In the genomic region with DNA sequence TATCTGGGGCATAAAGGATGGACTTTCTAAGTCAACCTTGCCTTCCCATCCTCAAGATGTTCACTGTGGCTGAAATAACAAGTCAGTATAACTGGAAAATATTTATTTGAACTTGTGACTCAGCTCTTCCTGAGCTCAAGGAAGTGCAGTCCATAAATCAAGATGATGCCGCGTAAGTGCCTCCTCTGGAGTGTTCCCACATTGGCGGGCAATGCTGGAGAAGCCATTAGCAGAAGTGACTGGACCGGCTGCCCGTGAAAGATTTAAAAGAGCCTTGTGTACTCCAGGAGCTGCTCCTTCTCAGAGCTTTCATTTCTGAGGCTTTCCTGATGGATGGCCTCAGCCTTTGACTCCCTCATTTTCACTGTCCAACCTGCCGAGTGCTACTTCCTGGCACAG, we compare ENCODE assay signal across 11 cellular contexts. TPM values are rescaled to one million over a fixed set of nuclear protein-coding genes. Genes with fewer than 3 reads are reported as not detected.
DNase-seq lines count a peak whose midpoint lies in the region; ATAC-seq and TF ChIP-seq lines count a peak whose summit lies in the region.
"Had no signal": no experiment of that assay in that cellular context is flagged by ENCODE, and none has a peak within 500 bp of the region (broad histone marks: within the 10 kb centered on the region; RNA-seq: fewer than 3 reads in every experiment).

No MANE protein-coding gene starts in this region.

- DNase-seq in A172 (ENCODE audit: low spot score) (peak; percentile 98), HK-2 (ENCODE audit: unreplicated experiment) (peak; percentile 48), UCSD-AML1 (lab: John Stamatoyannopoulos, UW; ENCODE audit: unreplicated experiment) (peak; percentile 60), lower lobe of right lung (no peak), H9 (no peak)
- no peak for DNase-seq in activated T-helper 2 cell treated with anti-CD3 and anti-CD28 coated beads, Interferon-gamma antibody, Interleukin-2, Interleukin-4, amounts not matched to agents 10 μg/mL and 5 μg/mL and 100 μg/mL, durations not matched to agents 14 hours and 24 hours and 36 hours (ENCODE audit: low spot score)
- DNase-seq: DMS 273 treated with DMSO at 0.1 percent for 48 hours, H7, NCI-H446 had no signal

- H3K27me3 Mint-ChIP-seq in activated T-helper 2 cell treated with anti-CD3 and anti-CD28 coated beads, Interferon-gamma antibody, Interleukin-2, Interleukin-4, amounts not matched to agents 10 μg/mL and 5 μg/mL and 100 μg/mL, durations not matched to agents 14 hours and 24 hours and 36 hours (ENCODE audit: low read depth): peaks cover 35% of the 10 kb centered on the region
- H3K27me3 Mint-ChIP-seq in H9 (ENCODE audit: low read depth): peaks cover 2% of the 10 kb centered on the region

- H3K4me3 Mint-ChIP-seq in activated T-helper 2 cell treated with anti-CD3 and anti-CD28 coated beads, Interferon-gamma antibody, Interleukin-2, Interleukin-4, amounts not matched to agents 10 μg/mL and 5 μg/mL and 100 μg/mL, durations not matched to agents 14 hours and 24 hours and 36 hours (ENCODE audit: low read depth): no peak overlapping the region
- no peak overlapping the region for H3K4me3 Mint-ChIP-seq in H9

- H4K91ac ChIP-seq in H9 (ENCODE audit: insufficient read length, low read depth, low read length): no peak overlapping the region

- no peak overlapping the region for H3K27ac Mint-ChIP-seq in activated T-helper 2 cell treated with anti-CD3 and anti-CD28 coated beads, Interferon-gamma antibody, Interleukin-2, Interleukin-4, amounts not matched to agents 10 μg/mL and 5 μg/mL and 100 μg/mL, durations not matched to agents 14 hours and 24 hours and 36 hours
- peak overlapping the region in 1 of 3 experiments; percentile 46; a peak in 1 of 7 replicates for H3K27ac Mint-ChIP-seq in H9

- WGBS in H9 (ENCODE audit: extremely low coverage, insufficient read length, low lambda C conversion rate): no CpG with 5 or more reads among the region's 6 CpGs

- no peak overlapping the region for H4K8ac ChIP-seq in H9 (replicated peaks; ENCODE audit: insufficient read length, low read depth, low read length)

- H3K18ac ChIP-seq in H9 (ENCODE audit: insufficient read length, low read depth, low read length): no peak overlapping the region

- H3K23me2 ChIP-seq in H9 (ENCODE audit: insufficient read length, low read depth, low read length, poor library complexity, severe bottlenecking): no peaks in the 10 kb centered on the region

- H3K79me2 ChIP-seq in H9 (ENCODE audit: insufficient read depth, low read length): no peaks in the 10 kb centered on the region

- H3K27ac ChIP-seq in lower lobe of right lung: peak overlapping the region; percentile 47
- H3K27ac ChIP-seq in H9 (ENCODE audit: insufficient read length, low read depth, low read length): no peak overlapping the region

- no peak overlapping the region for H2AK5ac ChIP-seq in H9 (ENCODE audit: insufficient read length, low read length)

- no peak overlapping the region for H3K9ac ChIP-seq in H9 (ENCODE audit: extremely low read depth, insufficient read length, low read length)

- intact Hi-C loops in lower lobe of right lung (cut with DNase I): no loop called here
- intact Hi-C loops in activated T-helper 2 cell treated with anti-CD3 and anti-CD28 coated beads, Interferon-gamma antibody, Interleukin-2, Interleukin-4, amounts not matched to agents 10 μg/mL and 5 μg/mL and 100 μg/mL, durations not matched to agents 14 hours and 24 hours and 36 hours (cut with micrococcal nuclease): no loop called here

- TF ChIP-seq CTCF in lower lobe of right lung (IDR thresholded peaks at IDR 0.05): no peak
- TF ChIP-seq CTCF in H9 (conservative IDR thresholded peaks at IDR 0.05): no peak

- H3K9me3 ChIP-seq in lower lobe of right lung (no peaks in the 10 kb centered on the region), H9 (ENCODE audit: control insufficient read depth, low read depth, low read length) (no peaks in the 10 kb centered on the region)

- no peaks in the 10 kb centered on the region for H4K20me1 ChIP-seq in H9 (ENCODE audit: control insufficient read depth, insufficient read depth, insufficient read length)

- peaks cover 26% of the 10 kb centered on the region for H3K4me1 ChIP-seq in lower lobe of right lung
- no peaks in the 10 kb centered on the region for H3K4me1 ChIP-seq in H9 (ENCODE audit: insufficient read depth, low read length)

- H3K27me3 ChIP-seq in lower lobe of right lung (ENCODE audit: low read depth) (no peaks in the 10 kb centered on the region), H9 (ENCODE audit: insufficient read depth, low read length) (no peaks in the 10 kb centered on the region; the same call in 1 of the 2 replicates)

- H3K36me3 ChIP-seq in lower lobe of right lung: no peaks in the 10 kb centered on the region

- no peak overlapping the region for H3K14ac ChIP-seq in H9 (ENCODE audit: insufficient read depth, low read length)

- peak; percentile 69 to 89 for ATAC-seq in lower lobe of right lung
- no peak for ATAC-seq in HG03025 (IDR thresholded peaks at IDR 0.05; ENCODE audit: low FRiP score, unreplicated experiment)
- ATAC-seq in GM18498 (IDR thresholded peaks at IDR 0.05; ENCODE audit: unreplicated experiment): no peak

- H2BK15ac ChIP-seq in H9 (ENCODE audit: low read depth, low read length): no peak overlapping the region

- H3K4me2 ChIP-seq in H9 (ENCODE audit: insufficient read depth, insufficient read length, low read length): no peak overlapping the region

- H2BK120ac ChIP-seq in H9 (ENCODE audit: low read depth, low read length, poor library complexity, severe bottlenecking): no peak overlapping the region

- H2BK5ac ChIP-seq in H9 (ENCODE audit: insufficient read length, low read length): no peak overlapping the region

- H3K23ac ChIP-seq in H9 (ENCODE audit: insufficient read length, low read depth, low read length): no peak overlapping the region

- H2AFZ ChIP-seq in H9 (ENCODE audit: low read length): no peak overlapping the region

- no peak overlapping the region for H3K4ac ChIP-seq in H9 (ENCODE audit: low read depth, low read length)

- H3K4me3 ChIP-seq in lower lobe of right lung: no peak overlapping the region

- peaks cover 3% of the 10 kb centered on the region for H3K4me1 Mint-ChIP-seq in activated T-helper 2 cell treated with anti-CD3 and anti-CD28 coated beads, Interferon-gamma antibody, Interleukin-2, Interleukin-4, amounts not matched to agents 10 μg/mL and 5 μg/mL and 100 μg/mL, durations not matched to agents 14 hours and 24 hours and 36 hours (ENCODE audit: low read depth)
- H3K4me1 Mint-ChIP-seq in H9: peaks cover 10 to 16% of the 10 kb centered on the region in 2 experiments

- no peak overlapping the region for H2BK20ac ChIP-seq in H9 (ENCODE audit: low read depth, low read length, poor library complexity, severe bottlenecking)

- H2BK12ac ChIP-seq in H9 (ENCODE audit: insufficient read length, low read depth, low read length): no peak overlapping the region

- no peaks in the 10 kb centered on the region for H3K79me1 ChIP-seq in H9 (ENCODE audit: insufficient read depth, low read depth, low read length, poor library complexity, severe bottlenecking)

- no peak overlapping the region for H3T11ph ChIP-seq in H9 (ENCODE audit: low read length)

- no peak overlapping the region for H4K5ac ChIP-seq in H9 (ENCODE audit: insufficient read length, low read depth, low read length)

- H3K56ac ChIP-seq in H9 (ENCODE audit: insufficient read length, low read depth, low read length): no peak overlapping the region

- H3K9me3 Mint-ChIP-seq in activated T-helper 2 cell treated with anti-CD3 and anti-CD28 coated beads, Interferon-gamma antibody, Interleukin-2, Interleukin-4, amounts not matched to agents 10 μg/mL and 5 μg/mL and 100 μg/mL, durations not matched to agents 14 hours and 24 hours and 36 hours: no peaks in the 10 kb centered on the region
- no peaks in the 10 kb centered on the region for H3K9me3 Mint-ChIP-seq in H9

- no peaks in the 10 kb centered on the region for H3K36me3 Mint-ChIP-seq in activated T-helper 2 cell treated with anti-CD3 and anti-CD28 coated beads, Interferon-gamma antibody, Interleukin-2, Interleukin-4, amounts not matched to agents 10 μg/mL and 5 μg/mL and 100 μg/mL, durations not matched to agents 14 hours and 24 hours and 36 hours (ENCODE audit: low read depth)
- H3K36me3 Mint-ChIP-seq in H9 (ENCODE audit: insufficient read depth in 1 of 3, low read depth in 3 of 3): no peaks in the 10 kb centered on the region; a peak in 1 of 7 replicates

RNA-seq across cellular contexts. Expression of gene TMOD1, which starts 17.4 kb away (rescaled TPM):
- total RNA-seq in A172 (2014; rRNA removed; shearing (Covaris generic)): 0.81 and 2.1 TPM in 2 replicates
- 7.9 TPM for total RNA-seq in lower lobe of right lung
- 0.96 and 0.97 TPM in 2 replicates for total RNA-seq in activated T-helper 2 cell treated with anti-CD3 and anti-CD28 coated beads, Interferon-gamma antibody, Interleukin-2, Interleukin-4, amounts not matched to agents 10 μg/mL and 5 μg/mL and 100 μg/mL, durations not matched to agents 14 hours and 24 hours and 36 hours
- total RNA-seq in H9 (2021): 0.72 and 0.98 TPM in 2 replicates

Comparison
In these comparisons a context has a peak if more than half of its experiments do, and no peak if none do; other contexts are left out.
1. DNase-seq: peak in A172 (single experiment), HK-2 (single experiment) and UCSD-AML1 (single experiment); none in lower lobe of right lung (single experiment), activated T-helper 2 cell treated with anti-CD3 and anti-CD28 coated beads, Interferon-gamma antibody, Interleukin-2, Interleukin-4, amounts not matched to agents 10 μg/mL and 5 μg/mL and 100 μg/mL, durations not matched to agents 14 hours and 24 hours and 36 hours (single experiment) and H9 (single experiment).
2. ATAC-seq: peak in lower lobe of right lung (2 of 2); none in HG03025 (single experiment) and GM18498 (single experiment).